Comparison of ENCODE assay signal across 8 cellular contexts in genomic region chr17:7835818-7836595, GRCh38. TPM values are rescaled to one million over a fixed set of nuclear protein-coding genes. Genes with fewer than 3 reads are reported as not detected.
DNase-seq lines count a peak whose midpoint lies in the region; ATAC-seq, FAIRE-seq and TF ChIP-seq lines count a peak whose summit lies in the region.

No MANE protein-coding gene starts in this region.

- peak; percentile 48 for TF ChIP-seq POLR2A in GM18526 (IDR thresholded peaks at IDR 0.05; ENCODE audit: extremely low read depth, insufficient read length)

- peaks cover 26% of the 10 kb centered on the region for H3K27me3 Mint-ChIP-seq in stimulated activated memory B cell treated with anti-CD40 and anti-IgM and Interleukin-4, amounts not matched to agents 10 μg/mL and 1 μg/mL and 100 μg/mL, for 72 hours

- H3K4me1 ChIP-seq in SJSA1 (replicated peaks), result peaks cover 42% of the 10 kb centered on the region

- no peak for FAIRE-seq in urothelium cell line (lab: Jason Lieb, UNC)

- peak overlapping the region; percentile 88 for H3K4me3 Mint-ChIP-seq in stimulated activated memory B cell treated with anti-CD40 and anti-IgM and Interleukin-4, amounts not matched to agents 10 μg/mL and 1 μg/mL and 100 μg/mL, for 72 hours

- H3K4me3 ChIP-seq in SJSA1 (peak overlapping the region; percentile 49), choroid plexus epithelial cell (ENCODE audit: low read depth, low read length) (peak overlapping the region; percentile 79)

- no peaks in the 10 kb centered on the region for H3K9me3 ChIP-seq in SJSA1 (replicated peaks)

- ATAC-seq in HG03457 (IDR thresholded peaks at IDR 0.05; ENCODE audit: unreplicated experiment) (peak; percentile 17), left lobe of liver (peak; percentile 61)
- ATAC-seq in stimulated activated memory B cell treated with anti-CD40 and anti-IgM and Interleukin-4, amounts not matched to agents 10 μg/mL and 1 μg/mL and 100 μg/mL, for 72 hours, result peak; percentile 63

- H3K36me3 ChIP-seq in SJSA1, result no peaks in the 10 kb centered on the region

- H3K4me1 Mint-ChIP-seq in stimulated activated memory B cell treated with anti-CD40 and anti-IgM and Interleukin-4, amounts not matched to agents 10 μg/mL and 1 μg/mL and 100 μg/mL, for 72 hours, result peaks cover 59% of the 10 kb centered on the region

- H3K9me3 Mint-ChIP-seq in stimulated activated memory B cell treated with anti-CD40 and anti-IgM and Interleukin-4, amounts not matched to agents 10 μg/mL and 1 μg/mL and 100 μg/mL, for 72 hours, result no peaks in the 10 kb centered on the region

- H3K27me3 ChIP-seq in SJSA1 (replicated peaks), result peaks cover 6% of the 10 kb centered on the region; the same call in 1 of the 2 replicates

- peak overlapping the region; percentile 48 for H3K27ac ChIP-seq in SJSA1

- H3K27ac Mint-ChIP-seq in stimulated activated memory B cell treated with anti-CD40 and anti-IgM and Interleukin-4, amounts not matched to agents 10 μg/mL and 1 μg/mL and 100 μg/mL, for 72 hours, result peak overlapping the region; percentile 85

- H3K36me3 Mint-ChIP-seq in stimulated activated memory B cell treated with anti-CD40 and anti-IgM and Interleukin-4, amounts not matched to agents 10 μg/mL and 1 μg/mL and 100 μg/mL, for 72 hours, result no peaks in the 10 kb centered on the region

- DNase-seq in Ammon's horn (ENCODE audit: low spot score) (peak; percentile 76), SJSA1 (ENCODE audit: low read depth in 1 of 2, low spot score in 2 of 2) (peak in 1 of 2 experiments; percentile 57), choroid plexus epithelial cell (ENCODE audit: low read depth) (peak; percentile 69), left lobe of liver (ENCODE audit: low spot score) (peak; percentile 86), urothelium cell line (ENCODE audit: low spot score) (no peak)

- no peak for TF ChIP-seq CTCF in choroid plexus epithelial cell (conservative IDR thresholded peaks at IDR 0.05; ENCODE audit: low read depth, low read length)

RNA-seq across cellular contexts. Expression of gene KDM6B, which starts 2.0 kb away (rescaled TPM):
- 0.34 and 0.85 TPM in 2 replicates for total RNA-seq in SJSA1 (2014; rRNA removed; shearing (Covaris generic))
- 18.1 TPM for total RNA-seq in left lobe of liver

RNA-seq across cellular contexts. Expression of gene TMEM88, which starts 18.9 kb away (rescaled TPM):
- not detected in 2 replicates for total RNA-seq in SJSA1 (2014; rRNA removed; shearing (Covaris generic))
- 1.3 TPM for total RNA-seq in left lobe of liver

RNA-seq across cellular contexts. Expression of gene NAA38, which starts 21.4 kb away (rescaled TPM):
- 90.7 and 148 TPM in 2 replicates for total RNA-seq in SJSA1 (2014; rRNA removed; shearing (Covaris generic))
- total RNA-seq in left lobe of liver, result 33.5 TPM

RNA-seq across cellular contexts. Expression of gene CYB5D1, which starts 21.8 kb away (rescaled TPM):
- 2.6 and 2.8 TPM in 2 replicates for total RNA-seq in SJSA1 (2014; rRNA removed; shearing (Covaris generic))
- total RNA-seq in left lobe of liver, result 12.4 TPM

RNA-seq across cellular contexts. Expression of gene CHD3, which starts 52.6 kb away (rescaled TPM):
- 58.3 and 101 TPM in 2 replicates for total RNA-seq in SJSA1 (2014; rRNA removed; shearing (Covaris generic))
- total RNA-seq in left lobe of liver, result 5.7 TPM

Comparison
In these comparisons a context has a peak if more than half of its experiments do, and no peak if none do; other contexts are left out.
1. RNA of gene KDM6B, which starts 2.0 kb away (total RNA-seq): 18.1 TPM in left lobe of liver (single experiment); 0.34 to 0.85 TPM in SJSA1; every median in the first group is over 10 times any median in the second.
2. Peak in every context shown above with its lines, with median percentiles within 50 percentile points of each other: ATAC-seq.